Comparison of ENCODE assay signal across 8 cellular contexts in the genomic region with DNA sequence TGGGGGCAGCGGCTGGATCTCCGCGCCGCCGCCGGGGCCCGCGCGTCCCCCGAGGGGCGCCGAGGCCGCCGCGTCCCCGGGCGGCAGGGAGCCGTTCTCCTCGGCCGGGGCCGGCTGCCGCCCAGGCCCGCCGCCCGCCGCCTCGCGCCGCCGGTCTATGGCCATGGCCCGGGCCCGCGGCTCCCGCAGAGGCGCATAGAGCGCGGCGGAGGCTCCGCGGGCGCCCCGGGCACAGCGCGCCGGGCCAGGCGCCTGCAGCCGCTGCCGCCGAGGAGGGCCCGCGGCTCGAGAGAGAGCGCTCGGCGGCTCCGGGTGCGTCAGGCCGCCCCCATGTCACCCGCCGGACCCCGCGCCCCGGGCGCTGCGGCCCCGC. TPM values are rescaled to one million over a fixed set of nuclear protein-coding genes. Genes with fewer than 3 reads are reported as not detected.
A peak's percentile ranks its signal among the peaks of the same experiment; 100 is the strongest.
DNase-seq lines count a peak whose midpoint lies in the region; ATAC-seq and TF ChIP-seq lines count a peak whose summit lies in the region.

No MANE protein-coding gene starts in this region.

- TF ChIP-seq POLR2A in ovary (IDR thresholded peaks at IDR 0.05), result no peak

- no peak for TF ChIP-seq CTCF in ovary (IDR thresholded peaks at IDR 0.05)

- H3K4me3 ChIP-seq in effector memory CD4-positive, alpha-beta T cell (ENCODE audit: insufficient read depth, low read depth, low read length, poor library complexity, severe bottlenecking), result peak overlapping the region; percentile 68
- peak overlapping the region; percentile 49 for H3K4me3 ChIP-seq in ovary

- no peak for TF ChIP-seq EP300 in ovary (IDR thresholded peaks at IDR 0.05)

- H3K36me3 ChIP-seq in effector memory CD4-positive, alpha-beta T cell (ENCODE audit: control insufficient read depth, insufficient read depth, low read length), result no peaks in the 10 kb centered on the region
- H3K36me3 ChIP-seq in ovary, result no peaks in the 10 kb centered on the region

- intact Hi-C loops in ovary (cut with DNase I), result loop anchor here (5.0 to 10.0 kb wide), 6 partner anchors 172 to 281 kb away; no protein-coding TSS in a partner anchor

- peaks cover 10% of the 10 kb centered on the region for H3K27me3 ChIP-seq in effector memory CD4-positive, alpha-beta T cell (replicated peaks; ENCODE audit: control insufficient read depth, insufficient read depth, low read length, poor library complexity, severe bottlenecking)
- H3K27me3 ChIP-seq in ovary, result no peaks in the 10 kb centered on the region

- no peaks in the 10 kb centered on the region for H3K9me3 ChIP-seq in effector memory CD4-positive, alpha-beta T cell (ENCODE audit: control insufficient read depth, low read length)
- no peaks in the 10 kb centered on the region for H3K9me3 ChIP-seq in ovary

- no peak for DNase-seq in effector memory CD4-positive, alpha-beta T cell
- DNase-seq in ovary (no peak), NCI-H146 (lab: John Stamatoyannopoulos, UW) (no peak), NCI-H2171 (lab: John Stamatoyannopoulos, UW) (no peak), inferior parietal cortex (ENCODE audit: extremely low spot score) (no peak)

- H3K4me1 ChIP-seq in effector memory CD4-positive, alpha-beta T cell (ENCODE audit: control insufficient read depth, insufficient read depth, low read length, poor library complexity, severe bottlenecking), result peaks cover 22% of the 10 kb centered on the region
- peaks cover 8% of the 10 kb centered on the region for H3K4me1 ChIP-seq in ovary (ENCODE audit: insufficient read depth)

- WGBS in ovary, 3 donors, result 0% methylated on average over 18 to 66 of the region's 66 CpGs

- peak; percentile 39 for ATAC-seq in GM18867 (IDR thresholded peaks at IDR 0.05; ENCODE audit: unreplicated experiment)
- peak; percentile 47 for ATAC-seq in HG03280 (IDR thresholded peaks at IDR 0.05; ENCODE audit: unreplicated experiment)
- ATAC-seq in GM18519 (IDR thresholded peaks at IDR 0.05; ENCODE audit: low FRiP score, unreplicated experiment), result no peak

- no peak overlapping the region for H3K27ac ChIP-seq in effector memory CD4-positive, alpha-beta T cell (ENCODE audit: insufficient read depth, low read length, poor library complexity, severe bottlenecking)
- H3K27ac ChIP-seq in ovary, result no peak overlapping the region

RNA-seq across cellular contexts. Expression of a gene that starts 0.5 kb away (rescaled TPM):
- total RNA-seq in ovary, result 10 to 100 TPM in 1 of 7 donors, 1 to 10 TPM in 6; 3.7 to 31.0 (median 6.9) TPM
- 1 to 10 TPM; 2.3 to 4.2 TPM for polyA plus RNA-seq in ovary
